Comparison of ENCODE assay signal across 7 cellular contexts in the genomic region with DNA sequence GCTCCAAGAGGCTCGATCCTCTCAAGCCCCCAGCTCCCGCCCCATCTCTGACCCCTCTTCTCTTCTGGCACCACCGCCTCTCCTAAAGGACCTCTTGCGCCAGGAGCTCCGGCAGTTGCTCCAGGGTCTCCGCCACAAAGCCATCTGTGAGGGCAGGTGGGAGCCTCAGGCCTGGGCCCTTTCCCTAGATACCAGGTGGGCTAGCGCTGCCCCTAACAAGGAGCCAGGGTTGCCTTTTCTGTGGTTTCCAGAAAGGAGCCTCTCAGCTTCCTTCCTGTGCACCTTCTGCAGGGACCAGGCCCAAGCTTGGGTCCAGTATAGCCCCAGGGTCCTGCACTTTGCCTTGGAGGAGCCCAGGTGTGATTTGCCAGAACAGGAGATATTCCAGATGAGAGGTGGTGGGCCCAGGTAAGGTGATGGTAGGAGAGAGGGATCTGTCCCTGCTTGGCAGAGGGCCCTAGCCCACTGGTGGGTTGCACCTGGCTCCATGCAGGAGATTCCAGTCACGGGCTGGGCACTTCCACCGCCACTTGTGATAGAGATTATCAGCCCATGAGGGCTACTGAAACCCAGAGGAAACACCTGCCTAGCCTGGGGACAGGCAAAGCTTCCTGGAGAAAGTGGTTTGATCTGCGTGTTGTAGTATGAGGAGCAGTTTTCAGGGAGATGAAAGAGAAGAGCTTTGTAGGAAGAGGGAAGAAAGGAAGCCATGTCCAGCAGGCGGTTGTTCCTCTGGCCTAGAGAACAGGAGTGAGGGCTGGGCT. TPM values are rescaled to one million over a fixed set of nuclear protein-coding genes. Genes with fewer than 3 reads are reported as not detected.
DNase-seq lines count a peak whose midpoint lies in the region; ATAC-seq and TF ChIP-seq lines count a peak whose summit lies in the region.

No MANE protein-coding gene starts in this region.

- peak overlapping the region; percentile 89 for H3K4me3 Mint-ChIP-seq in HFFc6
- peak overlapping the region; percentile 88 for H3K4me3 Mint-ChIP-seq in stimulated activated effector memory CD8-positive, alpha-beta T cell treated with anti-CD3 and anti-CD28 coated beads, Interleukin-12 subunit alpha, Interleukin-12 subunit beta, amount 100 ng/mL, for 72 hours

- peak overlapping the region; percentile 84 for H3K4me3 ChIP-seq in left ventricle myocardium inferior

- intact Hi-C loops in left ventricle myocardium inferior (cut with micrococcal nuclease): no loop called here

- no peaks in the 10 kb centered on the region for H3K36me3 ChIP-seq in left ventricle myocardium inferior

- H3K4me1 ChIP-seq in left ventricle myocardium inferior: peaks cover 20% of the 10 kb centered on the region

- DNase-seq in HFFc6: no peak
- no peak for DNase-seq in left ventricle myocardium inferior
- DNase-seq in stimulated activated effector memory CD8-positive, alpha-beta T cell treated with anti-CD3 and anti-CD28 coated beads, Interleukin-12 subunit alpha, Interleukin-12 subunit beta, amount 100 ng/mL, for 72 hours (ENCODE audit: low spot score in 2 of 2): no peak
- DNase-seq in NCI-H446 treated with DMSO at 0.1 percent for 48 hours (lab: John Stamatoyannopoulos, UW): no peak

- TF ChIP-seq CTCF in HFFc6 (IDR thresholded peaks at IDR 0.05) (no peak), VCaP (conservative IDR thresholded peaks at IDR 0.05) (no peak), left ventricle myocardium inferior (IDR thresholded peaks at IDR 0.05; ENCODE audit: borderline replicate concordance) (no peak)

- no peaks in the 10 kb centered on the region for H3K9me3 Mint-ChIP-seq in HFFc6
- no peaks in the 10 kb centered on the region for H3K9me3 Mint-ChIP-seq in stimulated activated effector memory CD8-positive, alpha-beta T cell treated with anti-CD3 and anti-CD28 coated beads, Interleukin-12 subunit alpha, Interleukin-12 subunit beta, amount 100 ng/mL, for 72 hours

- H3K27ac ChIP-seq in VCaP (peak overlapping the region; percentile 86), left ventricle myocardium inferior (replicated peaks) (peak overlapping the region; percentile 68)

- H3K27me3 ChIP-seq in left ventricle myocardium inferior (ENCODE audit: low read depth): no peaks in the 10 kb centered on the region

- H3K4me1 Mint-ChIP-seq in HFFc6 (ENCODE audit: low read depth): peaks cover 22% of the 10 kb centered on the region
- H3K4me1 Mint-ChIP-seq in stimulated activated effector memory CD8-positive, alpha-beta T cell treated with anti-CD3 and anti-CD28 coated beads, Interleukin-12 subunit alpha, Interleukin-12 subunit beta, amount 100 ng/mL, for 72 hours: peaks cover 14% of the 10 kb centered on the region

- H3K27me3 Mint-ChIP-seq in HFFc6 (ENCODE audit: insufficient read depth): peaks cover 10% of the 10 kb centered on the region; the same call in 1 of the 2 replicates

- H3K9me3 ChIP-seq in left ventricle myocardium inferior (replicated peaks): no peaks in the 10 kb centered on the region

- no peaks in the 10 kb centered on the region for H3K36me3 Mint-ChIP-seq in HFFc6 (ENCODE audit: low read depth)
- peaks cover 14% of the 10 kb centered on the region for H3K36me3 Mint-ChIP-seq in stimulated activated effector memory CD8-positive, alpha-beta T cell treated with anti-CD3 and anti-CD28 coated beads, Interleukin-12 subunit alpha, Interleukin-12 subunit beta, amount 100 ng/mL, for 72 hours

- H3K27ac Mint-ChIP-seq in HFFc6: peak overlapping the region; percentile 90; the same call in 1 of the 2 replicates
- peak overlapping the region; percentile 86 for H3K27ac Mint-ChIP-seq in stimulated activated effector memory CD8-positive, alpha-beta T cell treated with anti-CD3 and anti-CD28 coated beads, Interleukin-12 subunit alpha, Interleukin-12 subunit beta, amount 100 ng/mL, for 72 hours

- ATAC-seq in stimulated activated effector memory CD8-positive, alpha-beta T cell treated with anti-CD3 and anti-CD28 coated beads, Interleukin-12 subunit alpha, Interleukin-12 subunit beta, amount 100 ng/mL, for 72 hours: no peak
- no peak for ATAC-seq in HG02642 (IDR thresholded peaks at IDR 0.05; ENCODE audit: poor library complexity, unreplicated experiment)
- no peak for ATAC-seq in HG03520 (IDR thresholded peaks at IDR 0.05; ENCODE audit: unreplicated experiment)

RNA-seq across cellular contexts. Expression of a gene that starts 1.0 kb away (rescaled TPM):
- 1 to 10 TPM; 5.6 to 7.7 (median 6.5) TPM for total RNA-seq in HFFc6 (2021; fragmentation: NEBNext Ultra II Directional; extraction: Animal tissue kit (Norgen Biotek cat#: 25700))
- 1.4 TPM for total RNA-seq in left ventricle myocardium inferior

RNA-seq across cellular contexts. Expression of a gene that starts 13.4 kb away (rescaled TPM):
- total RNA-seq in HFFc6 (2021; fragmentation: NEBNext Ultra II Directional; extraction: Animal tissue kit (Norgen Biotek cat#: 25700)): 100 to 1,000 TPM in 2 of 6 experiments, 10 to 100 TPM in 4; 87.8 to 107 (median 98.8) TPM
- 40.3 TPM for total RNA-seq in left ventricle myocardium inferior

RNA-seq across cellular contexts. Expression of a gene that starts 17.7 kb away (rescaled TPM):
- total RNA-seq in HFFc6 (2021; fragmentation: NEBNext Ultra II Directional; extraction: Animal tissue kit (Norgen Biotek cat#: 25700)): 100 to 1,000 TPM; 145 to 191 (median 155) TPM
- total RNA-seq in left ventricle myocardium inferior: 80.6 TPM

RNA-seq across cellular contexts. Expression of a gene that starts 22.6 kb away (rescaled TPM):
- 10 to 100 TPM; 19.1 to 22.7 (median 20.8) TPM for total RNA-seq in HFFc6 (2021; fragmentation: NEBNext Ultra II Directional; extraction: Animal tissue kit (Norgen Biotek cat#: 25700))
- 18.2 TPM for total RNA-seq in left ventricle myocardium inferior

RNA-seq across cellular contexts. Expression of a gene that starts 38.8 kb away (rescaled TPM):
- 10 to 100 TPM in 2 of 6 experiments, 1 to 10 TPM in 4; 8.3 to 11.0 (median 9.3) TPM for total RNA-seq in HFFc6 (2021; fragmentation: NEBNext Ultra II Directional; extraction: Animal tissue kit (Norgen Biotek cat#: 25700))
- 1.2 TPM for total RNA-seq in left ventricle myocardium inferior
